ENCODE assay signal across 8 cellular contexts in the genomic region with DNA sequence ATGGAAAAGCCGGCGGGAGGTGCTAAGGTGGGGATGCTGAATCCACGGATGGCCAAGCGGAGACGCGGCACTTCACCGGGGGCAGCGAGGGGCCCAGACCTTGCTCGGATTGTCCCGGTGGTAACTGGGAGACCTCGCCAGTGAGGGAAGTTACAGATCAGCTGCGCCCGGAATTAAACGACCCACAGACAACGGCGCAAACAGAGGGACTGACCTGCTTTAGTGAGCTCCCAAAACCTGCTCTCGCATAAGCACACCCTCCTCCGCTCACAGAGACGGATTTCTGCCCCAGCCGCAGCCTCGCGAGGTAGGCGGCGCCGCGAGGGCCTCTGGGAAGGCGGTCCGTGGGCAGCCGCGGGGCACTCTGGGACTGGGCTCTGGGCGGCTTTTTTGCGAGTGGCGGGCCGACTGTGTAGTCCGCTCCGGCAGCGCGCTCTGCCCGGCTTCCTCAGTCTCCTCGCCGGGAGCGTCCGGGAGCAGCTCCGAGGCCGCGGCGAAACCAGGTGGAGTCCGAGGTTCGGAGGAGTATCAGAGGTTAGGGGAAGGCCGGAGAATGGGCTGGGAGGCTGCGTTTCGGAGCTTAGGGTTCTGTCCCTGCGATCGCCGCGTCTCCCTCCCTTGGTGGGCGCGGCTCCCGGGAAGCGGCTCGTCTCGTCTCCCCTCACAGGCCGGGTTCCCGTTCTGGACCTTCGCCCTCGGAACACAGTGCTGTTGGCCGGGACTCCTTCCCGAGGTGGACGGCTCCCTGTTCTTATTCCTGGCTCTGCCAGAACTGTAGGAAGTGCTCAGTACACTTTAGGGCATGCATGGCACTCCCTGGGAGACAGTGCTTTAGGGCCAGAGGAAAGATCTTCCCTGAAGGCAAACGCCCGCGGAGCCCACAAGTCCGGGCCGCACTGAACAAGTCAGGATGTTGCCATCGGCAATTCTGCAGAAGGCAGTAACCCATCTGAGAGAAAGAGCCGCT.
A peak's percentile ranks its signal among the peaks of the same experiment; 100 is the strongest.
DNase-seq lines count a peak whose midpoint lies in the region; ATAC-seq and TF ChIP-seq lines count a peak whose summit lies in the region.

A gene with protein sequence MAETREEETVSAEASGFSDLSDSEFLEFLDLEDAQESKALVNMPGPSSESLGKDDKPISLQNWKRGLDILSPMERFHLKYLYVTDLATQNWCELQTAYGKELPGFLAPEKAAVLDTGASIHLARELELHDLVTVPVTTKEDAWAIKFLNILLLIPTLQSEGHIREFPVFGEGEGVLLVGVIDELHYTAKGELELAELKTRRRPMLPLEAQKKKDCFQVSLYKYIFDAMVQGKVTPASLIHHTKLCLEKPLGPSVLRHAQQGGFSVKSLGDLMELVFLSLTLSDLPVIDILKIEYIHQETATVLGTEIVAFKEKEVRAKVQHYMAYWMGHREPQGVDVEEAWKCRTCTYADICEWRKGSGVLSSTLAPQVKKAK (plus strand): TSS at position 393 of the 967 bp plus-strand sequence. CDS start 5,778 bp downstream, outside the sequence.

- no peak for TF ChIP-seq CTCF in Loucy (conservative IDR thresholded peaks at IDR 0.05; ENCODE audit: low read length)

- H3K36me3 ChIP-seq in Loucy (ENCODE audit: insufficient read depth, low read length): no peaks in the 10 kb centered on the region

- peaks cover 11% of the 10 kb centered on the region for H3K4me1 ChIP-seq in Loucy (ENCODE audit: insufficient read depth, low read length, poor library complexity, severe bottlenecking)

- H2AFZ ChIP-seq in Loucy (ENCODE audit: low read length): peak within 1 kb of the TSS; percentile 98

- CTCF ChIA-PET in activated naive CD4-positive, alpha-beta T cell treated with anti-CD3 and anti-CD28 coated beads, Interleukin-2, amount 10 ng/mL, durations not matched to agents 7 days and 5 days (lab: Charles Lee): interaction anchor here (1.8 kb wide), 1 partner anchor 23 kb away, joined by 9 read pairs; the partner anchor contains the start of gene ZNF684

- H3K9ac ChIP-seq in Loucy (ENCODE audit: low read depth, low read length, poor library complexity, severe bottlenecking): peak within 1 kb of the TSS; percentile 97

- ATAC-seq in GM21737 (IDR thresholded peaks at IDR 0.05; ENCODE audit: unreplicated experiment) (peak; percentile 74), SK-N-SH treated with all-trans-retinoic acid at 6 μM for 48 hours (peak; percentile 99)

- H4K20me1 ChIP-seq in Loucy (ENCODE audit: insufficient read depth, low read length, poor library complexity, severe bottlenecking): no peaks in the 10 kb centered on the region

- H3K9me3 Mint-ChIP-seq in activated naive CD4-positive, alpha-beta T cell treated with anti-CD3 and anti-CD28 coated beads, Interleukin-2, amount 10 ng/mL, durations not matched to agents 7 days and 5 days: peaks cover 47% of the 10 kb centered on the region

- H3F3A ChIP-seq in Loucy (ENCODE audit: low read depth): no peaks in the 10 kb centered on the region

- H3K4me3 Mint-ChIP-seq in activated naive CD4-positive, alpha-beta T cell treated with anti-CD3 and anti-CD28 coated beads, Interleukin-2, amount 10 ng/mL, durations not matched to agents 7 days and 5 days: peak within 1 kb of the TSS; percentile 78

- H3K27me3 Mint-ChIP-seq in activated naive CD4-positive, alpha-beta T cell treated with anti-CD3 and anti-CD28 coated beads, Interleukin-2, amount 10 ng/mL, durations not matched to agents 7 days and 5 days: no peaks in the 10 kb centered on the region

- peak within 1 kb of the TSS; percentile 87 for H3K27ac Mint-ChIP-seq in activated naive CD4-positive, alpha-beta T cell treated with anti-CD3 and anti-CD28 coated beads, Interleukin-2, amount 10 ng/mL, durations not matched to agents 7 days and 5 days

- no peaks in the 10 kb centered on the region for H3K9me2 ChIP-seq in Loucy (replicated peaks; ENCODE audit: low read depth, low read length)

- H3K79me2 ChIP-seq in Loucy (ENCODE audit: insufficient read depth, low read length): peaks cover 19% of the 10 kb centered on the region

- peaks cover 21% of the 10 kb centered on the region for H3K4me1 Mint-ChIP-seq in activated naive CD4-positive, alpha-beta T cell treated with anti-CD3 and anti-CD28 coated beads, Interleukin-2, amount 10 ng/mL, durations not matched to agents 7 days and 5 days

- peak; percentile 78 for DNase-seq in DMS153 (lab: John Stamatoyannopoulos, UW)
- DNase-seq in activated naive CD4-positive, alpha-beta T cell treated with anti-CD3 and anti-CD28 coated beads, Interleukin-2, amount 10 ng/mL, durations not matched to agents 7 days and 5 days: peak; percentile 90
- peak; percentile 79 for DNase-seq in germinal center (ENCODE audit: low spot score)
- peak in 54 of 56 donors; percentile 9 to 86 (median 62) for DNase-seq in nucleus accumbens (lab: John Stamatoyannopoulos, UW)
- peak; percentile 73 for DNase-seq in superior temporal gyrus (ENCODE audit: extremely low spot score)

- H3K27me3 ChIP-seq in Loucy (ENCODE audit: insufficient read depth, low read length, poor library complexity, severe bottlenecking): no peaks in the 10 kb centered on the region

- H3K4me2 ChIP-seq in Loucy (ENCODE audit: low read depth, low read length, poor library complexity, severe bottlenecking): peak within 1 kb of the TSS; percentile 80

- H3K4me3 ChIP-seq in Loucy (ENCODE audit: low read length, poor library complexity, severe bottlenecking): peak within 1 kb of the TSS; percentile 97

- peaks cover 4% of the 10 kb centered on the region; the same call in 1 of the 2 replicates for H3K9me3 ChIP-seq in Loucy (ENCODE audit: insufficient read depth, low read depth, low read length)

- H3K36me3 Mint-ChIP-seq in activated naive CD4-positive, alpha-beta T cell treated with anti-CD3 and anti-CD28 coated beads, Interleukin-2, amount 10 ng/mL, durations not matched to agents 7 days and 5 days: peaks cover 49% of the 10 kb centered on the region

TF ChIP-seq in SK-N-SH treated with all-trans-retinoic acid at 6 μM for 48 hours, 23 proteins besides CTCF, POLR2A, EP300 and RAD21:
- no peak for TF ChIP-seq ZNF565 (CRISPR knock-in tag; conservative IDR thresholded peaks at IDR 0.05; ENCODE audit: low read depth)
- TF ChIP-seq ZFP3 (CRISPR knock-in tag; IDR thresholded peaks at IDR 0.05): peak; percentile 10; the same call in 1 of the 2 replicates

Comparison
In these comparisons a context has a peak if more than half of its experiments do, and no peak if none do; other contexts are left out.
1. Peak in every context shown above with its lines: DNase-seq, ATAC-seq and H3K4me3 ChIP-seq.